In genomic region chr11:2816941-2817421, GRCh38 we compare ENCODE assay signal across 17 cellular contexts.
DNase-seq lines count a peak whose midpoint lies in the region; ATAC-seq and TF ChIP-seq lines count a peak whose summit lies in the region.
"Had no signal": no experiment of that assay in that cellular context is flagged by ENCODE, and none has a peak within 500 bp of the region (broad histone marks: within the 10 kb centered on the region; RNA-seq: fewer than 3 reads in every experiment).

No MANE protein-coding gene starts in this region.

- no peak overlapping the region for H3K4me2 ChIP-seq in GM23248 (ENCODE audit: unreplicated experiment)

- no peak overlapping the region for H2AFZ ChIP-seq in GM23248

- no peaks in the 10 kb centered on the region for H4K20me1 ChIP-seq in GM23248 (ENCODE audit: insufficient read depth)

- no peaks in the 10 kb centered on the region for H3K9me2 ChIP-seq in GM23248 (ENCODE audit: insufficient read depth)

- H3K79me2 ChIP-seq in GM23248 (ENCODE audit: insufficient read depth) = no peaks in the 10 kb centered on the region

- no peaks in the 10 kb centered on the region for H3F3A ChIP-seq in GM23248 (ENCODE audit: insufficient read depth)

- no peak overlapping the region for H3K4me3 ChIP-seq in GM23248
- no peak overlapping the region for H3K4me3 ChIP-seq in cardiac fibroblast (replicated peaks in 1 of 2; ENCODE audit: low read depth in 2 of 2, low read length in 2 of 2)
- H3K4me3 ChIP-seq in transverse colon = no peak overlapping the region
- H3K4me3 ChIP-seq: colonic mucosa, HAP-1, MG63, right lobe of liver had no signal

- TF ChIP-seq POLR2A in transverse colon (IDR thresholded peaks at IDR 0.05) = no peak

- H3K9ac ChIP-seq in GM23248 = no peak overlapping the region

- TF ChIP-seq CTCF in cardiac fibroblast (IDR thresholded peaks at IDR 0.05; ENCODE audit: low read depth, low read length) = no peak
- no peak for TF ChIP-seq CTCF in transverse colon (IDR thresholded peaks at IDR 0.05)

- DNase-seq in GM23248 = peak; percentile 83
- peak; percentile 22 to 76 for DNase-seq in cardiac fibroblast (ENCODE audit: low read depth in 2 of 2)
- DNase-seq in iris pigment epithelial cell (ENCODE audit: low read depth) = peak; percentile 85
- DNase-seq in transverse colon = peak; percentile 28
- no peak for DNase-seq in NOMO-1 treated with dmso at 0.1 percent for 144 hours (lab: John Stamatoyannopoulos, UW; ENCODE audit: unreplicated experiment)
- DNase-seq: colonic mucosa; GDM1; kidney glomerular epithelial cell; MG63; stimulated activated naive CD4-positive, alpha-beta T cell had no signal

- H3K27me3 ChIP-seq in GM23248 (replicated peaks; ENCODE audit: insufficient read depth) (peaks cover 6% of the 10 kb centered on the region; the same call in 1 of the 2 replicates), transverse colon (no peaks in the 10 kb centered on the region)
- H3K27me3 ChIP-seq: colonic mucosa, MG63, right lobe of liver had no signal

- no peaks in the 10 kb centered on the region for H3K9me3 ChIP-seq in GM23248 (ENCODE audit: low read depth)
- H3K9me3 ChIP-seq in transverse colon = peaks cover 0 to 7% of the 10 kb centered on the region in 2 donors
- H3K9me3 ChIP-seq: colonic mucosa, HAP-1, MG63, right lobe of liver had no signal

- H3K36me3 ChIP-seq in GM23248 (ENCODE audit: low read depth) (no peaks in the 10 kb centered on the region), transverse colon (no peaks in the 10 kb centered on the region)
- H3K36me3 ChIP-seq: colonic mucosa, HAP-1, MG63, right lobe of liver had no signal

- no peak overlapping the region for H3K27ac ChIP-seq in GM23248
- peak overlapping the region in 1 of 4 donors; percentile 28 for H3K27ac ChIP-seq in transverse colon
- H3K27ac ChIP-seq: colonic mucosa, right lobe of liver, VCaP had no signal

- no peak for TF ChIP-seq EP300 in transverse colon (IDR thresholded peaks at IDR 0.05; ENCODE audit: low read depth)

- ATAC-seq in HG02759 (IDR thresholded peaks at IDR 0.05; ENCODE audit: unreplicated experiment) (no peak), GM19023 (IDR thresholded peaks at IDR 0.05; ENCODE audit: unreplicated experiment) (no peak)
- ATAC-seq: activated naive CD4-positive, alpha-beta T cell treated with anti-CD3 and anti-CD28 coated beads, Interleukin-2, amount 50 U/mL, for 72 hours; esophagus mucosa; right lobe of liver had no signal

- peaks cover 8% of the 10 kb centered on the region; the same call in 1 of the 2 replicates for H3K4me1 ChIP-seq in GM23248 (ENCODE audit: insufficient read depth)
- H3K4me1 ChIP-seq in transverse colon = peaks cover 0 to 16% (median 10%) of the 10 kb centered on the region in 4 donors
- H3K4me1 ChIP-seq: HAP-1, right lobe of liver had no signal

- in situ Hi-C loops in GM23248 (cut with MboI) = no loop called here
- in situ Hi-C loops in transverse colon (cut with MboI; ENCODE audit: low pct_ligation_motif_present in 1 of 4, low pct_unique_long_range_greater_than_20kb in 1 of 4, low sequenced_read_pairs in 3 of 4) = no loop called here

- intact Hi-C loops in transverse colon (cut with DNase I; ENCODE audit: low total_unique reads) = no loop called here

- 12 to 14% methylated on average over 15 of the region's 15 CpGs for WGBS in GM23248 (ENCODE audit: low coverage in 1 of 2, low lambda C conversion rate in 2 of 2, missing lambda C conversion rate in 2 of 2), 2 experiments
- WGBS in transverse colon (ENCODE audit: low coverage in 1 of 2), 2 donors = 79% methylated on average over 15 of the region's 15 CpGs; no CpG with 5 or more reads in 1 of the 2 donors
